ENCODE assay signal across 2 cellular contexts in genomic region chr12:108235231-108235959, GRCh38.
TF ChIP-seq lines count a peak whose summit lies in the region.

No MANE protein-coding gene starts in this region.

TF ChIP-seq in GM23338, 12 proteins besides CTCF, POLR2A, EP300 and RAD21:
- TF ChIP-seq, protein P1, sequence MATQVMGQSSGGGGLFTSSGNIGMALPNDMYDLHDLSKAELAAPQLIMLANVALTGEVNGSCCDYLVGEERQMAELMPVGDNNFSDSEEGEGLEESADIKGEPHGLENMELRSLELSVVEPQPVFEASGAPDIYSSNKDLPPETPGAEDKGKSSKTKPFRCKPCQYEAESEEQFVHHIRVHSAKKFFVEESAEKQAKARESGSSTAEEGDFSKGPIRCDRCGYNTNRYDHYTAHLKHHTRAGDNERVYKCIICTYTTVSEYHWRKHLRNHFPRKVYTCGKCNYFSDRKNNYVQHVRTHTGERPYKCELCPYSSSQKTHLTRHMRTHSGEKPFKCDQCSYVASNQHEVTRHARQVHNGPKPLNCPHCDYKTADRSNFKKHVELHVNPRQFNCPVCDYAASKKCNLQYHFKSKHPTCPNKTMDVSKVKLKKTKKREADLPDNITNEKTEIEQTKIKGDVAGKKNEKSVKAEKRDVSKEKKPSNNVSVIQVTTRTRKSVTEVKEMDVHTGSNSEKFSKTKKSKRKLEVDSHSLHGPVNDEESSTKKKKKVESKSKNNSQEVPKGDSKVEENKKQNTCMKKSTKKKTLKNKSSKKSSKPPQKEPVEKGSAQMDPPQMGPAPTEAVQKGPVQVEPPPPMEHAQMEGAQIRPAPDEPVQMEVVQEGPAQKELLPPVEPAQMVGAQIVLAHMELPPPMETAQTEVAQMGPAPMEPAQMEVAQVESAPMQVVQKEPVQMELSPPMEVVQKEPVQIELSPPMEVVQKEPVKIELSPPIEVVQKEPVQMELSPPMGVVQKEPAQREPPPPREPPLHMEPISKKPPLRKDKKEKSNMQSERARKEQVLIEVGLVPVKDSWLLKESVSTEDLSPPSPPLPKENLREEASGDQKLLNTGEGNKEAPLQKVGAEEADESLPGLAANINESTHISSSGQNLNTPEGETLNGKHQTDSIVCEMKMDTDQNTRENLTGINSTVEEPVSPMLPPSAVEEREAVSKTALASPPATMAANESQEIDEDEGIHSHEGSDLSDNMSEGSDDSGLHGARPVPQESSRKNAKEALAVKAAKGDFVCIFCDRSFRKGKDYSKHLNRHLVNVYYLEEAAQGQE (IDR thresholded peaks at IDR 0.05; ENCODE audit: unreplicated experiment): no peak
- TF ChIP-seq CREB1 (CRISPR knock-in tag; IDR thresholded peaks at IDR 0.05; ENCODE audit: low read depth) (no peak), JUNB (IDR thresholded peaks at IDR 0.05; ENCODE audit: unreplicated experiment) (no peak), STAT1 (IDR thresholded peaks at IDR 0.05; ENCODE audit: unreplicated experiment) (no peak), ZNF462 (CRISPR knock-in tag; IDR thresholded peaks at IDR 0.05) (no peak), NANOG (IDR thresholded peaks at IDR 0.05; ENCODE audit: borderline replicate concordance) (no peak), ZNF114 (CRISPR knock-in tag; IDR thresholded peaks at IDR 0.05) (no peak), POLR2AphosphoS5 (IDR thresholded peaks at IDR 0.05; ENCODE audit: low read depth) (no peak), ZNF331 (CRISPR knock-in tag; IDR thresholded peaks at IDR 0.05; ENCODE audit: low read depth) (no peak), EZH2 (IDR thresholded peaks at IDR 0.05; ENCODE audit: low read depth, unreplicated experiment) (no peak), EZH2phosphoT487 (IDR thresholded peaks at IDR 0.05; ENCODE audit: unreplicated experiment) (no peak), ETS1 (IDR thresholded peaks at IDR 0.05) (no peak)

TF ChIP-seq in H1, 55 proteins besides CTCF, POLR2A, EP300 and RAD21:
- no peak for TF ChIP-seq GABPA (IDR thresholded peaks at IDR 0.05; ENCODE audit: borderline replicate concordance, insufficient read depth, low read length)
- TF ChIP-seq NANOG (IDR thresholded peaks at IDR 0.05; ENCODE audit: insufficient read depth, low read depth, low read length, poor library complexity, severe bottlenecking): no peak
- no peak for TF ChIP-seq BCL11A (IDR thresholded peaks at IDR 0.05; ENCODE audit: low read depth in 2 of 2, low read length in 2 of 2)
- TF ChIP-seq, protein P2, sequence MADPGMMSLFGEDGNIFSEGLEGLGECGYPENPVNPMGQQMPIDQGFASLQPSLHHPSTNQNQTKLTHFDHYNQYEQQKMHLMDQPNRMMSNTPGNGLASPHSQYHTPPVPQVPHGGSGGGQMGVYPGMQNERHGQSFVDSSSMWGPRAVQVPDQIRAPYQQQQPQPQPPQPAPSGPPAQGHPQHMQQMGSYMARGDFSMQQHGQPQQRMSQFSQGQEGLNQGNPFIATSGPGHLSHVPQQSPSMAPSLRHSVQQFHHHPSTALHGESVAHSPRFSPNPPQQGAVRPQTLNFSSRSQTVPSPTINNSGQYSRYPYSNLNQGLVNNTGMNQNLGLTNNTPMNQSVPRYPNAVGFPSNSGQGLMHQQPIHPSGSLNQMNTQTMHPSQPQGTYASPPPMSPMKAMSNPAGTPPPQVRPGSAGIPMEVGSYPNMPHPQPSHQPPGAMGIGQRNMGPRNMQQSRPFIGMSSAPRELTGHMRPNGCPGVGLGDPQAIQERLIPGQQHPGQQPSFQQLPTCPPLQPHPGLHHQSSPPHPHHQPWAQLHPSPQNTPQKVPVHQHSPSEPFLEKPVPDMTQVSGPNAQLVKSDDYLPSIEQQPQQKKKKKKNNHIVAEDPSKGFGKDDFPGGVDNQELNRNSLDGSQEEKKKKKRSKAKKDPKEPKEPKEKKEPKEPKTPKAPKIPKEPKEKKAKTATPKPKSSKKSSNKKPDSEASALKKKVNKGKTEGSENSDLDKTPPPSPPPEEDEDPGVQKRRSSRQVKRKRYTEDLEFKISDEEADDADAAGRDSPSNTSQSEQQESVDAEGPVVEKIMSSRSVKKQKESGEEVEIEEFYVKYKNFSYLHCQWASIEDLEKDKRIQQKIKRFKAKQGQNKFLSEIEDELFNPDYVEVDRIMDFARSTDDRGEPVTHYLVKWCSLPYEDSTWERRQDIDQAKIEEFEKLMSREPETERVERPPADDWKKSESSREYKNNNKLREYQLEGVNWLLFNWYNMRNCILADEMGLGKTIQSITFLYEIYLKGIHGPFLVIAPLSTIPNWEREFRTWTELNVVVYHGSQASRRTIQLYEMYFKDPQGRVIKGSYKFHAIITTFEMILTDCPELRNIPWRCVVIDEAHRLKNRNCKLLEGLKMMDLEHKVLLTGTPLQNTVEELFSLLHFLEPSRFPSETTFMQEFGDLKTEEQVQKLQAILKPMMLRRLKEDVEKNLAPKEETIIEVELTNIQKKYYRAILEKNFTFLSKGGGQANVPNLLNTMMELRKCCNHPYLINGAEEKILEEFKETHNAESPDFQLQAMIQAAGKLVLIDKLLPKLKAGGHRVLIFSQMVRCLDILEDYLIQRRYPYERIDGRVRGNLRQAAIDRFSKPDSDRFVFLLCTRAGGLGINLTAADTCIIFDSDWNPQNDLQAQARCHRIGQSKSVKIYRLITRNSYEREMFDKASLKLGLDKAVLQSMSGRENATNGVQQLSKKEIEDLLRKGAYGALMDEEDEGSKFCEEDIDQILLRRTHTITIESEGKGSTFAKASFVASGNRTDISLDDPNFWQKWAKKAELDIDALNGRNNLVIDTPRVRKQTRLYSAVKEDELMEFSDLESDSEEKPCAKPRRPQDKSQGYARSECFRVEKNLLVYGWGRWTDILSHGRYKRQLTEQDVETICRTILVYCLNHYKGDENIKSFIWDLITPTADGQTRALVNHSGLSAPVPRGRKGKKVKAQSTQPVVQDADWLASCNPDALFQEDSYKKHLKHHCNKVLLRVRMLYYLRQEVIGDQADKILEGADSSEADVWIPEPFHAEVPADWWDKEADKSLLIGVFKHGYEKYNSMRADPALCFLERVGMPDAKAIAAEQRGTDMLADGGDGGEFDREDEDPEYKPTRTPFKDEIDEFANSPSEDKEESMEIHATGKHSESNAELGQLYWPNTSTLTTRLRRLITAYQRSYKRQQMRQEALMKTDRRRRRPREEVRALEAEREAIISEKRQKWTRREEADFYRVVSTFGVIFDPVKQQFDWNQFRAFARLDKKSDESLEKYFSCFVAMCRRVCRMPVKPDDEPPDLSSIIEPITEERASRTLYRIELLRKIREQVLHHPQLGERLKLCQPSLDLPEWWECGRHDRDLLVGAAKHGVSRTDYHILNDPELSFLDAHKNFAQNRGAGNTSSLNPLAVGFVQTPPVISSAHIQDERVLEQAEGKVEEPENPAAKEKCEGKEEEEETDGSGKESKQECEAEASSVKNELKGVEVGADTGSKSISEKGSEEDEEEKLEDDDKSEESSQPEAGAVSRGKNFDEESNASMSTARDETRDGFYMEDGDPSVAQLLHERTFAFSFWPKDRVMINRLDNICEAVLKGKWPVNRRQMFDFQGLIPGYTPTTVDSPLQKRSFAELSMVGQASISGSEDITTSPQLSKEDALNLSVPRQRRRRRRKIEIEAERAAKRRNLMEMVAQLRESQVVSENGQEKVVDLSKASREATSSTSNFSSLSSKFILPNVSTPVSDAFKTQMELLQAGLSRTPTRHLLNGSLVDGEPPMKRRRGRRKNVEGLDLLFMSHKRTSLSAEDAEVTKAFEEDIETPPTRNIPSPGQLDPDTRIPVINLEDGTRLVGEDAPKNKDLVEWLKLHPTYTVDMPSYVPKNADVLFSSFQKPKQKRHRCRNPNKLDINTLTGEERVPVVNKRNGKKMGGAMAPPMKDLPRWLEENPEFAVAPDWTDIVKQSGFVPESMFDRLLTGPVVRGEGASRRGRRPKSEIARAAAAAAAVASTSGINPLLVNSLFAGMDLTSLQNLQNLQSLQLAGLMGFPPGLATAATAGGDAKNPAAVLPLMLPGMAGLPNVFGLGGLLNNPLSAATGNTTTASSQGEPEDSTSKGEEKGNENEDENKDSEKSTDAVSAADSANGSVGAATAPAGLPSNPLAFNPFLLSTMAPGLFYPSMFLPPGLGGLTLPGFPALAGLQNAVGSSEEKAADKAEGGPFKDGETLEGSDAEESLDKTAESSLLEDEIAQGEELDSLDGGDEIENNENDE (IDR thresholded peaks at IDR 0.05; ENCODE audit: insufficient replicate concordance, low read length): peak; percentile 40
- no peak for TF ChIP-seq SUZ12 (IDR thresholded peaks at IDR 0.05; ENCODE audit: low read length)
- no peak for TF ChIP-seq ZNF274 (IDR thresholded peaks at IDR 0.05; ENCODE audit: borderline replicate concordance, extremely low read depth, low read length)
- TF ChIP-seq CHD1 (IDR thresholded peaks at IDR 0.05; ENCODE audit: low read depth, low read length): no peak
- TF ChIP-seq NRF1 (IDR thresholded peaks at IDR 0.05; ENCODE audit: low read depth, low read length): no peak
- no peak for TF ChIP-seq POU5F1 (IDR thresholded peaks at IDR 0.05; ENCODE audit: low read depth, low read length)
- TF ChIP-seq CEBPB (IDR thresholded peaks at IDR 0.05; ENCODE audit: low read depth, low read length): no peak
- no peak for TF ChIP-seq E2F6 (IDR thresholded peaks at IDR 0.05)
- 0 out of 2 replicates have a peak, but pooled peaks have one; percentile 2 for TF ChIP-seq SP1 (IDR thresholded peaks at IDR 0.05; ENCODE audit: low read depth, low read length)
- no peak for TF ChIP-seq ATF2 (IDR thresholded peaks at IDR 0.05; ENCODE audit: low read length)
- TF ChIP-seq HDAC2 (IDR thresholded peaks at IDR 0.05; ENCODE audit: borderline replicate concordance in 1 of 2, low read depth in 2 of 2, low read length in 2 of 2): peak in 1 of 2 experiments; percentile 29; a peak in 1 of 4 replicates
- no peak for TF ChIP-seq USF2 (IDR thresholded peaks at IDR 0.05; ENCODE audit: low read length)
- no peak for TF ChIP-seq JUN (IDR thresholded peaks at IDR 0.05; ENCODE audit: low read depth, low read length)
- no peak for TF ChIP-seq RXRA (IDR thresholded peaks at IDR 0.05; ENCODE audit: insufficient read depth, low read depth, low read length)
- TF ChIP-seq SP4 (IDR thresholded peaks at IDR 0.05; ENCODE audit: low read length): no peak
- TF ChIP-seq RNF2 (IDR thresholded peaks at IDR 0.05; ENCODE audit: borderline replicate concordance, low read depth, low read length, missing control alignments, poor library complexity, severe bottlenecking): no peak
- TF ChIP-seq SRF (IDR thresholded peaks at IDR 0.05; ENCODE audit: low read depth, low read length): no peak
- no peak for TF ChIP-seq SIX5 (IDR thresholded peaks at IDR 0.05; ENCODE audit: low read depth, low read length)
- 0 out of 2 replicates have a peak, but pooled peaks have one; percentile 38 for TF ChIP-seq TAF1 (IDR thresholded peaks at IDR 0.05; ENCODE audit: low read depth, low read length)
- TF ChIP-seq CBX8 (IDR thresholded peaks at IDR 0.05; ENCODE audit: borderline replicate concordance, low read depth, low read length): no peak
- TF ChIP-seq FOSL1 (IDR thresholded peaks at IDR 0.05; ENCODE audit: insufficient read depth, low read depth, low read length): no peak
